ENCODE assay signal across 24 cellular contexts in genomic region chr6:55917756-55918415, GRCh38. TPM values are rescaled to one million over a fixed set of nuclear protein-coding genes. Genes with fewer than 3 reads are reported as not detected.
DNase-seq lines count a peak whose midpoint lies in the region; ATAC-seq and TF ChIP-seq lines count a peak whose summit lies in the region.
"Had no signal": no experiment of that assay in that cellular context is flagged by ENCODE, and none has a peak within 500 bp of the region (broad histone marks: within the 10 kb centered on the region; RNA-seq: fewer than 3 reads in every experiment).

No MANE protein-coding gene starts in this region.

- DNase-seq in AG09319 (ENCODE audit: extremely low read depth, low read depth) (peak; percentile 77), LHCN-M2 (ENCODE audit: low read depth) (peak; percentile 74), fibroblast of mammary gland (ENCODE audit: low read depth) (peak; percentile 76), osteocyte (ENCODE audit: extremely low spot score, unreplicated experiment) (no peak), DMS53 treated with DMSO at 0.1 percent for 48 hours (lab: John Stamatoyannopoulos, UW; ENCODE audit: unreplicated experiment) (no peak), NCI-H2227 treated with DMSO at 0.1 percent for 48 hours (lab: John Stamatoyannopoulos, UW) (no peak), islet precursor cell (no peak)
- DNase-seq in CD4-positive, alpha-beta T cell, result no peak
- DNase-seq: activated CD4-positive, alpha-beta T cell treated with anti-CD3 and anti-CD28 coated beads for 4 hours; CD8-positive, alpha-beta memory T cell; DND-41; H9; left cardiac atrium; NCI-H1436; NCI-H526; SHP77 treated with DMSO at 0.1 percent for 48 hours; stimulated activated naive CD4-positive, alpha-beta T cell treated with Interleukin-2 at 50 U/mL for 16 hours; trophoblast cell had no signal

- intact Hi-C loops in CD4-positive, alpha-beta T cell (cut with DNase I, micrococcal nuclease), result no loop called here

- CTCF ChIA-PET in CD4-positive, alpha-beta T cell (lab: Charles Lee), result no interaction called here

- H3K36me3 Mint-ChIP-seq in osteocyte (ENCODE audit: unreplicated experiment), result no peaks in the 10 kb centered on the region
- H3K36me3 Mint-ChIP-seq in CD4-positive, alpha-beta T cell (ENCODE audit: low read depth), result no peaks in the 10 kb centered on the region
- H3K36me3 Mint-ChIP-seq: activated naive CD8-positive, alpha-beta T cell; brain; CD8-positive, alpha-beta memory T cell had no signal

- ATAC-seq in CD4-positive, alpha-beta T cell (ENCODE audit: poor library complexity), result no peak
- ATAC-seq: activated T-helper 17 cell treated with anti-CD3 and anti-CD28 coated beads, Interleukin-2, amount 50 U/mL, for 72 hours; natural killer cell treated with Interleukin-12 subunit alpha and Interleukin-12 subunit beta and Interleukin-15 and Interleukin-18, amount 100 ng/mL, for 72 hours had no signal

- no peaks in the 10 kb centered on the region for H3K9me3 ChIP-seq in CD4-positive, alpha-beta T cell (ENCODE audit: control insufficient read depth, low read length)

- H3K9me3 Mint-ChIP-seq in osteocyte (ENCODE audit: unreplicated experiment), result no peaks in the 10 kb centered on the region
- H3K9me3 Mint-ChIP-seq in CD4-positive, alpha-beta T cell, result peaks cover 12% of the 10 kb centered on the region
- H3K9me3 Mint-ChIP-seq: brain, H9 had no signal

- POLR2A ChIA-PET in CD4-positive, alpha-beta T cell (lab: Charles Lee), result no interaction called here

- H3K4me3 ChIP-seq in fibroblast of mammary gland (ENCODE audit: control insufficient read depth, low read depth, low read length), result no peak overlapping the region
- H3K4me3 ChIP-seq: coronary artery had no signal

- no peaks in the 10 kb centered on the region for H3K27me3 Mint-ChIP-seq in osteocyte (ENCODE audit: unreplicated experiment)
- H3K27me3 Mint-ChIP-seq in CD4-positive, alpha-beta T cell, result no peaks in the 10 kb centered on the region
- H3K27me3 Mint-ChIP-seq: activated naive CD8-positive, alpha-beta T cell; activated T-helper 17 cell treated with anti-CD3 and anti-CD28 coated beads, Interleukin-2, amount 50 U/mL, for 72 hours; brain; CD8-positive, alpha-beta memory T cell; natural killer cell treated with Interleukin-12 subunit alpha and Interleukin-12 subunit beta and Interleukin-15 and Interleukin-18, amount 100 ng/mL, for 72 hours had no signal

- peak overlapping the region; percentile 38 for H3K4me3 Mint-ChIP-seq in osteocyte (ENCODE audit: unreplicated experiment)
- H3K4me3 Mint-ChIP-seq in CD4-positive, alpha-beta T cell, result no peak overlapping the region
- H3K4me3 Mint-ChIP-seq: activated naive CD8-positive, alpha-beta T cell; activated T-helper 17 cell treated with anti-CD3 and anti-CD28 coated beads, Interleukin-2, amount 50 U/mL, for 72 hours; CD8-positive, alpha-beta memory T cell; H9; natural killer cell treated with Interleukin-12 subunit alpha and Interleukin-12 subunit beta and Interleukin-15 and Interleukin-18, amount 100 ng/mL, for 72 hours; T-helper 1 cell treated with Interleukin-12 subunit alpha and Interleukin-12 subunit beta and Interleukin-4 antibody, amounts not matched to agents 30 μg/mL and 1 μg/mL, for 36 hours had no signal

- H3K4me1 Mint-ChIP-seq in osteocyte (ENCODE audit: unreplicated experiment), result peaks cover 29% of the 10 kb centered on the region
- no peaks in the 10 kb centered on the region for H3K4me1 Mint-ChIP-seq in CD4-positive, alpha-beta T cell (ENCODE audit: low read depth)
- H3K4me1 Mint-ChIP-seq: activated T-helper 17 cell treated with anti-CD3 and anti-CD28 coated beads, Interleukin-2, amount 50 U/mL, for 72 hours; brain; CD8-positive, alpha-beta memory T cell had no signal

- H3K27ac ChIP-seq in CD4-positive, alpha-beta T cell (ENCODE audit: low read depth, low read length), result no peak overlapping the region
- H3K27ac ChIP-seq: coronary artery had no signal

- H3K27ac Mint-ChIP-seq in osteocyte (ENCODE audit: unreplicated experiment), result peak overlapping the region; percentile 79
- no peak overlapping the region for H3K27ac Mint-ChIP-seq in CD4-positive, alpha-beta T cell
- H3K27ac Mint-ChIP-seq: activated naive CD8-positive, alpha-beta T cell; activated T-helper 17 cell treated with anti-CD3 and anti-CD28 coated beads, Interleukin-2, amount 50 U/mL, for 72 hours; CD8-positive, alpha-beta memory T cell; natural killer cell treated with Interleukin-12 subunit alpha and Interleukin-12 subunit beta and Interleukin-15 and Interleukin-18, amount 100 ng/mL, for 72 hours; T-helper 1 cell treated with Interleukin-12 subunit alpha and Interleukin-12 subunit beta and Interleukin-4 antibody, amounts not matched to agents 30 μg/mL and 1 μg/mL, for 36 hours had no signal

- no peaks in the 10 kb centered on the region for H3K27me3 ChIP-seq in CD4-positive, alpha-beta T cell (ENCODE audit: control insufficient read depth, insufficient read depth, low read length)

- no peak for TF ChIP-seq CTCF in AG09319 (IDR thresholded peaks at IDR 0.05; ENCODE audit: low read depth, low read length)
- no peak for TF ChIP-seq CTCF in fibroblast of mammary gland (conservative IDR thresholded peaks at IDR 0.05; ENCODE audit: control insufficient read depth, insufficient read depth, low read depth, low read length)
- no peak for TF ChIP-seq CTCF in osteocyte (IDR thresholded peaks at IDR 0.05)
- TF ChIP-seq CTCF in CD4-positive, alpha-beta T cell (IDR thresholded peaks at IDR 0.05), result no peak

RNA-seq across cellular contexts. Expression of gene BMP5, which starts 42.5 kb away (rescaled TPM):
- under 0.01 TPM in 1 of 2 replicates, not detected in the other for total RNA-seq in LHCN-M2 (2014; rRNA removed)
- polyA plus RNA-seq in LHCN-M2 (2012), result not detected
- not detected in 2 replicates for total RNA-seq in osteocyte
- not detected for total RNA-seq in CD4-positive, alpha-beta T cell
- total RNA-seq: activated T-helper 17 cell treated with anti-CD3 and anti-CD28 coated beads, Interleukin-2, amount 50 U/mL, for 72 hours; CD8-positive, alpha-beta memory T cell; H9; natural killer cell treated with Interleukin-12 subunit alpha and Interleukin-12 subunit beta and Interleukin-15 and Interleukin-18, amount 100 ng/mL, for 72 hours had no signal
- polyA plus RNA-seq: CD8-positive, alpha-beta memory T cell had no signal

Comparison
In these comparisons a context has a peak if more than half of its experiments do, and no peak if none do; other contexts are left out.
1. DNase-seq: peak in AG09319 (single experiment), LHCN-M2 (single experiment) and fibroblast of mammary gland (single experiment); none in osteocyte (single experiment), DMS53 treated with DMSO at 0.1 percent for 48 hours (single experiment), CD4-positive, alpha-beta T cell (0 of 10), NCI-H2227 treated with DMSO at 0.1 percent for 48 hours (single experiment) and islet precursor cell (single experiment).